In the genomic region with DNA sequence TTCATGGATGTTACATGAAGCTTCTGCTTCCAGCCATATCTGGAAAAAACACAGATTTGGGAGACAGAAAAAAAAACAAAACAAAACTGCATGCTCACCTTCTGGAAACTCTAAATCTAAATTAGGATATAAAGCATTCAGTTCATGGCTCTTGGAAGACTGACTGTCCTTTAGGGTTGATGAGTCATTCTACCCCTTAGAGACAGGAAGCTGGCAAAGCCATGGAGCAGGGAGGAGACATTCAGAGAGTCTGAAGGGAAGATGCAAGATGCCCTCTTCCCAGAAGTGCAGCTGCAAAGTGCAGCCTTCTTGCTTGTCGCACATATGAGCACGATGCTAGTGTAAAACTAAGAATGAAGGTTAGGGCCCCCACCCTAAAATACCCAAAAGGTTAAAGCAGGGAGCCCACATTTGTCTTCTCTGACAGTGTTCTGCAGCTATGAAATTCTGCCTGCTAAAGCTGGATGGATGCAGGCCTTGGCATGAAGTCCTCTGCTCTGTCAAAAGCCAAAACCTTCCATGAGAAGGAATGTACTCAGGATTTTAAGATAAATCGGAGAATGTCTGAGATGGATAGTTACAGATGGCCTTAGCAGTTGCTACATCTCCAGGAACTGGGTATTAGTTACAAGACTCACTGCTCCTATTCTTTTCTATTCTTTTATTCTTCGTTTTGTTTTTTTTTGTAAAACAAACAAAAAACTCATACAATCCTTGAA, we compare ENCODE assay signal across 12 cellular contexts.
A peak's percentile ranks its signal among the peaks of the same experiment; 100 is the strongest.
DNase-seq lines count a peak whose midpoint lies in the region; ATAC-seq and TF ChIP-seq lines count a peak whose summit lies in the region.
"Had no signal": no experiment of that assay in that cellular context is flagged by ENCODE, and none has a peak within 500 bp of the region (broad histone marks: within the 10 kb centered on the region; RNA-seq: fewer than 3 reads in every experiment).

No MANE protein-coding gene starts in this region.

- DNase-seq in HCT116 (ENCODE audit: low read depth, low spot score) (no peak), SK-N-SH (no peak), fibroblast of villous mesenchyme (ENCODE audit: low read depth) (peak; percentile 35), spleen (no peak), NCI-H2081 (lab: John Stamatoyannopoulos, UW) (no peak)
- DNase-seq: activated B cell treated with CpG ODN at 0.5 μM for 24 hours; naive thymus-derived CD8-positive, alpha-beta T cell; NCI-H146; stimulated activated CD4-positive, alpha-beta T cell treated with anti-CD3 and anti-CD28 coated beads, Interleukin-2, amount 100 ng/mL, for 24 hours had no signal

- WGBS in SK-N-SH (ENCODE audit: low lambda C conversion rate) = 74% methylated on average over 4 of the region's 4 CpGs
- 75 to 91% (median 85%) methylated on average over 4 of the region's 4 CpGs for WGBS in spleen, 5 donors

- H2AFZ ChIP-seq in HCT116 (ENCODE audit: low read depth, low read length, poor library complexity, severe bottlenecking) (no peak overlapping the region), SK-N-SH (ENCODE audit: low read depth) (peak overlapping the region; percentile 63)

- no peaks in the 10 kb centered on the region for H3K79me2 ChIP-seq in HCT116 (ENCODE audit: insufficient read depth, low read length)
- H3K79me2 ChIP-seq in SK-N-SH (ENCODE audit: insufficient read depth) = no peaks in the 10 kb centered on the region

- TF ChIP-seq RAD21 in HCT116 (IDR thresholded peaks at IDR 0.05; ENCODE audit: low read depth) (no peak), SK-N-SH (IDR thresholded peaks at IDR 0.05; ENCODE audit: low read length) (no peak)

- POLR2A ChIA-PET in HCT116 (lab: Charles Lee) = no interaction called here
- POLR2A ChIA-PET in SK-N-SH (lab: Yijun Ruan, JAX) = no interaction called here

- H3K9me2 ChIP-seq in HCT116 (ENCODE audit: insufficient read depth) (no peaks in the 10 kb centered on the region; the same call in 1 of the 2 replicates), SK-N-SH (no peaks in the 10 kb centered on the region)

- H3K9ac ChIP-seq in HCT116 (ENCODE audit: low read length) (no peak overlapping the region), SK-N-SH (no peak overlapping the region; the same call in 1 of the 2 replicates), skeletal muscle satellite cell (ENCODE audit: low read depth, low read length) (no peak overlapping the region)

- H3K4me1 ChIP-seq in HCT116 (ENCODE audit: control insufficient read depth in 1 of 2, insufficient read depth in 2 of 2, low read length in 2 of 2) = peaks cover 8 to 15% of the 10 kb centered on the region in 2 experiments; a peak in 3 of 4 replicates
- H3K4me1 ChIP-seq in SK-N-SH (ENCODE audit: control insufficient read depth in 1 of 2, insufficient read depth in 2 of 2, low read depth in 1 of 2, low read length in 1 of 2) = peaks cover 0 to 18% of the 10 kb centered on the region in 2 experiments; a peak in 3 of 4 replicates
- H3K4me1 ChIP-seq in skeletal muscle satellite cell (ENCODE audit: control insufficient read depth, insufficient read depth, low read length) = peaks cover 17% of the 10 kb centered on the region
- peaks cover 0 to 8% (median 0%) of the 10 kb centered on the region in 6 donors for H3K4me1 ChIP-seq in spleen

- TF ChIP-seq EP300 in SK-N-SH (IDR thresholded peaks at IDR 0.05; ENCODE audit: borderline replicate concordance in 1 of 2, low read depth in 1 of 2, low read length in 1 of 2) = peak in 1 of 2 experiments; percentile 37; a peak in 1 of 4 replicates

- H3K36me3 ChIP-seq in HCT116 (ENCODE audit: control insufficient read depth in 1 of 2, insufficient read depth in 2 of 2, low read length in 2 of 2) (no peaks in the 10 kb centered on the region), SK-N-SH (replicated peaks in 1 of 2; ENCODE audit: control insufficient read depth in 1 of 2, insufficient read depth in 2 of 2, low read length in 1 of 2) (no peaks in the 10 kb centered on the region), skeletal muscle satellite cell (ENCODE audit: insufficient read depth, low read length) (no peaks in the 10 kb centered on the region), spleen (no peaks in the 10 kb centered on the region)

- H3K9me3 ChIP-seq in HCT116 (ENCODE audit: control insufficient read depth in 1 of 2, insufficient read depth in 1 of 2, low read depth in 1 of 2, low read length in 2 of 2) = no peaks in the 10 kb centered on the region
- no peaks in the 10 kb centered on the region for H3K9me3 ChIP-seq in SK-N-SH
- H3K9me3 ChIP-seq in skeletal muscle satellite cell (replicated peaks; ENCODE audit: low read length) = no peaks in the 10 kb centered on the region
- H3K9me3 ChIP-seq in spleen = no peaks in the 10 kb centered on the region

- TF ChIP-seq CTCF in HCT116 (IDR thresholded peaks at IDR 0.05 in 2 of 3, conservative IDR thresholded peaks at IDR 0.05 in 1 of 3; ENCODE audit: borderline replicate concordance in 1 of 3, insufficient read depth in 1 of 3, low read depth in 2 of 3, low read length in 2 of 3) = no peak
- no peak for TF ChIP-seq CTCF in SK-N-SH (IDR thresholded peaks at IDR 0.05)
- TF ChIP-seq CTCF in fibroblast of villous mesenchyme (IDR thresholded peaks at IDR 0.05; ENCODE audit: insufficient read depth, low read depth, low read length) = no peak
- no peak for TF ChIP-seq CTCF in spleen (IDR thresholded peaks at IDR 0.05 in 8 of 11, conservative IDR thresholded peaks at IDR 0.05 in 3 of 11)

- CTCF ChIA-PET in HCT116 (lab: Charles Lee) (no interaction called here), SK-N-SH (lab: Yijun Ruan, JAX) (interaction anchor here (1.0 to 1.8 kb wide), 2 partner anchors 16 kb away, joined by 4 to 6 read pairs; no protein-coding TSS in a partner anchor)

- intact Hi-C loops in HCT116 (cut with micrococcal nuclease) = no loop called here
- intact Hi-C loops in spleen (cut with DNase I; ENCODE audit: low total_unique reads) = no loop called here

- H3K27me3 ChIP-seq in HCT116 (ENCODE audit: insufficient read depth, low read length) = peaks cover 18% of the 10 kb centered on the region
- H3K27me3 ChIP-seq in SK-N-SH (ENCODE audit: insufficient read depth) = no peaks in the 10 kb centered on the region
- no peaks in the 10 kb centered on the region for H3K27me3 ChIP-seq in skeletal muscle satellite cell (ENCODE audit: control insufficient read depth, insufficient read depth, low read length)
- H3K27me3 ChIP-seq in spleen (replicated peaks in 1 of 7) = no peaks in the 10 kb centered on the region

- H4K20me1 ChIP-seq in HCT116 (ENCODE audit: insufficient read depth) = no peaks in the 10 kb centered on the region
- H4K20me1 ChIP-seq in SK-N-SH (ENCODE audit: insufficient read depth) = no peaks in the 10 kb centered on the region

- TF ChIP-seq POLR2A in HCT116 (IDR thresholded peaks at IDR 0.05; ENCODE audit: borderline replicate concordance, extremely low read depth, insufficient read depth, insufficient read length) (no peak), spleen (IDR thresholded peaks at IDR 0.05) (no peak)

- no TSS peak for BruUV-seq in HCT116 (replicated peaks; lab: Mats Ljungman, UMichigan)

- H3K4me2 ChIP-seq in HCT116 (ENCODE audit: low read length) = peak overlapping the region; percentile 15
- peak overlapping the region; percentile 71 for H3K4me2 ChIP-seq in SK-N-SH
- H3K4me2 ChIP-seq in skeletal muscle satellite cell (ENCODE audit: low read length) = peak overlapping the region; percentile 62

- no peak overlapping the region for H3K27ac ChIP-seq in HCT116 (ENCODE audit: low read depth, low read length)
- peak overlapping the region; percentile 19 to 94; a peak in 3 of 4 replicates for H3K27ac ChIP-seq in SK-N-SH (ENCODE audit: low read depth in 2 of 2, low read length in 1 of 2)
- peak overlapping the region in 1 of 8 donors; percentile 22 for H3K27ac ChIP-seq in spleen
- H3K27ac ChIP-seq: HL-60 had no signal

- RAD21 ChIA-PET in HCT116 (lab: Charles Lee; ENCODE audit: low non-redundant PET in 1 of 2, low total read pairs in 2 of 2, uncharacterized antibody in 2 of 2, unreplicated experiment in 2 of 2) = no interaction called here

- H3K4me3 ChIP-seq in HCT116 (replicated peaks in 1 of 2; ENCODE audit: low read depth in 1 of 2, low read length in 2 of 2) = no peak overlapping the region
- H3K4me3 ChIP-seq in SK-N-SH (ENCODE audit: low read depth in 2 of 2, low read length in 1 of 2) = peak overlapping the region in 1 of 2 experiments; percentile 41; a peak in 2 of 4 replicates
- no peak overlapping the region for H3K4me3 ChIP-seq in fibroblast of villous mesenchyme (ENCODE audit: low read depth, low read length)
- peak overlapping the region; percentile 21 for H3K4me3 ChIP-seq in skeletal muscle satellite cell (ENCODE audit: low read length)
- no peak overlapping the region for H3K4me3 ChIP-seq in spleen

- ATAC-seq in HCT116 = no peak
- no peak for ATAC-seq in GM18517 (IDR thresholded peaks at IDR 0.05; ENCODE audit: unreplicated experiment)
- ATAC-seq: naive thymus-derived CD8-positive, alpha-beta T cell had no signal

- H3F3A ChIP-seq in SK-N-SH (replicated peaks; ENCODE audit: insufficient read depth) = peaks cover 17% of the 10 kb centered on the region

TF ChIP-seq in HCT116, 20 proteins besides CTCF, POLR2A, EP300 and RAD21:
- no peak for TF ChIP-seq ELF1 (IDR thresholded peaks at IDR 0.05; ENCODE audit: borderline replicate concordance, low read depth)
- no peak for TF ChIP-seq ZFX (IDR thresholded peaks at IDR 0.05)
- no peak for TF ChIP-seq ZNF274 (IDR thresholded peaks at IDR 0.05; ENCODE audit: low read depth, low read length)

TF ChIP-seq in SK-N-SH, 30 proteins besides CTCF, POLR2A, EP300 and RAD21 (continues in another document):
- TF ChIP-seq GATA2 (CRISPR knock-in tag; IDR thresholded peaks at IDR 0.05) (no peak), RCOR1 (IDR thresholded peaks at IDR 0.05; ENCODE audit: low read length) (no peak), TCF12 (IDR thresholded peaks at IDR 0.05) (peak; percentile 55; the same call in 1 of the 2 replicates), IRF3 (IDR thresholded peaks at IDR 0.05; ENCODE audit: low read depth, low read length) (no peak), TAF1 (IDR thresholded peaks at IDR 0.05; ENCODE audit: borderline replicate concordance, low read depth, low read length) (no peak)
- TF ChIP-seq, protein P1, sequence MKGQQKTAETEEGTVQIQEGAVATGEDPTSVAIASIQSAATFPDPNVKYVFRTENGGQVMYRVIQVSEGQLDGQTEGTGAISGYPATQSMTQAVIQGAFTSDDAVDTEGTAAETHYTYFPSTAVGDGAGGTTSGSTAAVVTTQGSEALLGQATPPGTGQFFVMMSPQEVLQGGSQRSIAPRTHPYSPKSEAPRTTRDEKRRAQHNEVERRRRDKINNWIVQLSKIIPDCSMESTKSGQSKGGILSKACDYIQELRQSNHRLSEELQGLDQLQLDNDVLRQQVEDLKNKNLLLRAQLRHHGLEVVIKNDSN (IDR thresholded peaks at IDR 0.05; ENCODE audit: borderline replicate concordance, low read depth) = no peak

Comparison
In these comparisons a context has a peak if more than half of its experiments do, and no peak if none do; other contexts are left out.
1. H3K4me2 ChIP-seq: peak in every context shown above with its lines; median percentile 71 in SK-N-SH; 62 in skeletal muscle satellite cell; 15 in HCT116.
2. Of the 11 proteins assayed by ChIP-seq in both SK-N-SH and HCT116: peak only in SK-N-SH: JUND, MAX and YY1; only in HCT116: none; in both: none; in neither: 8.